21 cellular contexts compared by ENCODE assay signal in the genomic region with DNA sequence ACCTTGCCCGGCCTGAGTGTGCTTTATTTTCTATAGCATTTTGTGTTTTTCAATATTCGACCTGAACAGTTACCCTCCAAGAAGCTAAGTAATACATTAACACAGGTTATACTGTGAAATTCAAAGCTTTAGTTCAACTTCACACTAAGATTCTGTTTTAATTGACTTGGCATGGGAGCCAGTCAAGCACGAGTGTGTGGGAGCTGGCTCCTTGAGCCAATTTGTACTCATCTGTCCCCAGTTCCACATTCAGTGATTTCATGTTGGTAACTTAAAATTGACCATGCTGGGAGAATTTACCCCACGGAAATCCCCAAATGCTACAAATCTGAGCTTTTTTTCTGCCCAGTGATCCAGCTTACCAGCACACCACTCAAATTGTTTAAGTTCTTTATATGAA. TPM values are rescaled to one million over a fixed set of nuclear protein-coding genes. Genes with fewer than 3 reads are reported as not detected.
DNase-seq lines count a peak whose midpoint lies in the region; ATAC-seq and TF ChIP-seq lines count a peak whose summit lies in the region.
"Had no signal": no experiment of that assay in that cellular context is flagged by ENCODE, and none has a peak within 500 bp of the region (broad histone marks: within the 10 kb centered on the region; RNA-seq: fewer than 3 reads in every experiment).

No MANE protein-coding gene starts in this region.

- no peak for TF ChIP-seq CTCF in upper lobe of right lung (IDR thresholded peaks at IDR 0.05)

- no peak overlapping the region for H3K4me3 ChIP-seq in upper lobe of right lung
- H3K4me3 ChIP-seq: adrenal gland, ovary, PC-9, thyroid gland had no signal

- intact Hi-C loops in upper lobe of right lung (cut with DNase I): no loop called here

- no peaks in the 10 kb centered on the region for H3K9me3 ChIP-seq in upper lobe of right lung
- H3K9me3 ChIP-seq: adrenal gland, ovary, SK-N-SH, thyroid gland had no signal

- no peaks in the 10 kb centered on the region for H3K36me3 ChIP-seq in upper lobe of right lung
- H3K36me3 ChIP-seq: adrenal gland, ovary, thyroid gland had no signal

- DNase-seq in renal cortical epithelial cell (ENCODE audit: low read depth) (peak; percentile 87), upper lobe of right lung (no peak), NCI-H1694 (lab: John Stamatoyannopoulos, UW) (no peak), iPS-NIHi11 (ENCODE audit: low spot score) (no peak)
- no peak for DNase-seq in effector CD4-positive, alpha-beta T cell
- DNase-seq: activated CD8-positive, alpha-beta T cell treated with anti-CD3 and anti-CD28 coated beads for 36 hours; adrenal gland; central memory CD4-positive, alpha-beta T cell; hippocampal formation; left cardiac atrium; NCI-H1930; NCI-H524; ovary; PC-9; SK-N-SH; thyroid gland had no signal

- no peak overlapping the region for H3K27ac ChIP-seq in upper lobe of right lung
- H3K27ac ChIP-seq: adrenal gland, ovary, PC-9, thyroid gland had no signal

- ATAC-seq in GM18873 (IDR thresholded peaks at IDR 0.05; ENCODE audit: low FRiP score, unreplicated experiment) (peak; percentile 43), HG02588 (IDR thresholded peaks at IDR 0.05; ENCODE audit: unreplicated experiment) (peak; percentile 36), HG03439 (IDR thresholded peaks at IDR 0.05; ENCODE audit: unreplicated experiment) (peak; percentile 33), upper lobe of right lung (no peak)
- ATAC-seq: activated CD8-positive, alpha-beta T cell treated with anti-CD3 and anti-CD28 coated beads for 36 hours; activated T-helper 17 cell treated with anti-CD3 and anti-CD28 coated beads, Interleukin-2, amount 50 U/mL, for 72 hours; left cardiac atrium had no signal

- no peaks in the 10 kb centered on the region for H3K27me3 ChIP-seq in upper lobe of right lung
- H3K27me3 ChIP-seq: adrenal gland, ovary, thyroid gland had no signal

- no peaks in the 10 kb centered on the region for H3K4me1 ChIP-seq in upper lobe of right lung
- H3K4me1 ChIP-seq: adrenal gland, thyroid gland had no signal

RNA-seq across cellular contexts. Expression of a gene that starts 20.3 kb away (rescaled TPM):
- total RNA-seq in renal cortical epithelial cell (29.7 and 60.5 TPM in 2 replicates), upper lobe of right lung (51.8 TPM)
- total RNA-seq: activated CD8-positive, alpha-beta T cell treated with anti-CD3 and anti-CD28 coated beads for 36 hours; activated T-helper 17 cell treated with anti-CD3 and anti-CD28 coated beads, Interleukin-2, amount 50 U/mL, for 72 hours; MCF 10A had no signal
